ENCODE assay signal across 8 cellular contexts in the genomic region with DNA sequence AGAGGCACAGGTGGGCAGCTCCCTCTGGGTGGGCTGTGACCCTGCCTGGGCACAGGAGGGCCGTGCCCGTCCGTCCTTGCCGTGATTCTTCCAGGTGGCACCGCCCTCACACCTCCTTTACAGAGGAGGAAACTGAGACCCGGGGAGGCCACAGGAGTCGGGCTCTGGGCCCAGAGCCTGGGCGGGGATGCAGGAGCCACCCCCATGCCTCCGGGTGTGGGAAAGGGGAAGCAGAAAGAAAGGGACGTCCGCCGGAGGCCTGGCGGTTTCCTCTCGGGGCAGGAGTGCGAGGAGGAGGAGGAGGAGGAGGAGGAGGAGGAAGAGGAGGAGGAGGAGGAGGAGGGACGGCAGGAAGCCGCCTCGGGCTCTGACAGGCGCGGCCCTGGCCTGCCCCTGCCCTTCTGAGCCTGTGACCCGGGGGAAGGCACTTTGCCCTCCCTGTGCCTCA. TPM values are rescaled to one million over a fixed set of nuclear protein-coding genes. Genes with fewer than 3 reads are reported as not detected.
DNase-seq lines count a peak whose midpoint lies in the region; ATAC-seq and TF ChIP-seq lines count a peak whose summit lies in the region.

No MANE protein-coding gene starts in this region.

- DNase-seq in A673 (ENCODE audit: low spot score) (no peak), SJCRH30 (no peak), NCI-H446 treated with DMSO at 0.1 percent for 48 hours (lab: John Stamatoyannopoulos, UW) (no peak), NCI-H2196 (lab: John Stamatoyannopoulos, UW; ENCODE audit: unreplicated experiment) (no peak)

- POLR2A ChIA-PET in A673 (lab: Charles Lee; ENCODE audit: low non-redundant PET) = no interaction called here

- TF ChIP-seq CTCF in A673 (conservative IDR thresholded peaks at IDR 0.05; ENCODE audit: low read depth, low read length) = no peak
- no peak for TF ChIP-seq CTCF in liver (IDR thresholded peaks at IDR 0.05; ENCODE audit: low read depth, low read length, missing input control)

- H3K27me3 ChIP-seq in A673 (replicated peaks; ENCODE audit: insufficient read depth, low read depth, low read length, poor library complexity) (no peaks in the 10 kb centered on the region), liver (ENCODE audit: control insufficient read depth in 4 of 4, insufficient read depth in 4 of 4, low read length in 3 of 4) (no peaks in the 10 kb centered on the region), SJCRH30 (no peaks in the 10 kb centered on the region)

- peak overlapping the region; percentile 60 for H3K4me3 Mint-ChIP-seq in activated naive CD8-positive, alpha-beta T cell

- peaks cover 6% of the 10 kb centered on the region for H3K36me3 Mint-ChIP-seq in activated naive CD8-positive, alpha-beta T cell

- H3K4me1 Mint-ChIP-seq in activated naive CD8-positive, alpha-beta T cell (ENCODE audit: low read depth) = peaks cover 84% of the 10 kb centered on the region

- no peak for TF ChIP-seq RAD21 in liver (IDR thresholded peaks at IDR 0.05)

- 62% methylated on average over 19 of the region's 21 CpGs for WGBS in liver

- H3K27ac Mint-ChIP-seq in activated naive CD8-positive, alpha-beta T cell = peak overlapping the region; percentile 94

- CTCF ChIA-PET in A673 (lab: Charles Lee) = no interaction called here

- H3K9ac ChIP-seq in liver (ENCODE audit: low read depth in 1 of 2, low read length in 2 of 2) = no peak overlapping the region

- intact Hi-C loops in A673 (cut with micrococcal nuclease; ENCODE audit: unreplicated experiment) = no loop called here

- H3K9me3 ChIP-seq in A673 (ENCODE audit: low read depth, low read length, poor library complexity, severe bottlenecking) = no peaks in the 10 kb centered on the region
- no peaks in the 10 kb centered on the region for H3K9me3 ChIP-seq in KOPT-K1 (ENCODE audit: insufficient read depth, low read length, poor library complexity, severe bottlenecking)
- H3K9me3 ChIP-seq in liver (ENCODE audit: control insufficient read depth in 4 of 4, low read length in 3 of 4) = no peaks in the 10 kb centered on the region
- H3K9me3 ChIP-seq in SJCRH30 (replicated peaks) = no peaks in the 10 kb centered on the region

- H3K4me1 ChIP-seq in A673 (ENCODE audit: insufficient read depth, low read length, poor library complexity, severe bottlenecking) (peaks cover 65% of the 10 kb centered on the region), liver (ENCODE audit: control insufficient read depth in 4 of 4, insufficient read depth in 4 of 4, low read length in 3 of 4) (peaks cover 31 to 70% (median 54%) of the 10 kb centered on the region in 4 donors), SJCRH30 (no peaks in the 10 kb centered on the region)

- no TSS peak for BruUV-seq in A673 (replicated peaks; lab: Mats Ljungman, UMichigan)

- no peaks in the 10 kb centered on the region for H3K27me3 Mint-ChIP-seq in activated naive CD8-positive, alpha-beta T cell

- no peaks in the 10 kb centered on the region for H3K9me3 Mint-ChIP-seq in activated naive CD8-positive, alpha-beta T cell (ENCODE audit: low read depth)

- no peak for ATAC-seq in HG03108 (IDR thresholded peaks at IDR 0.05; ENCODE audit: unreplicated experiment)

- peak overlapping the region; percentile 59 for H3K27ac ChIP-seq in A673 (ENCODE audit: low read depth, low read length, poor library complexity, severe bottlenecking)
- peak overlapping the region; percentile 85 for H3K27ac ChIP-seq in KOPT-K1 (ENCODE audit: low read depth, low read length, poor library complexity, severe bottlenecking)
- H3K27ac ChIP-seq in liver (ENCODE audit: low read depth in 1 of 2, low read length in 2 of 2) = peak overlapping the region; percentile 92 to 94
- no peak overlapping the region for H3K27ac ChIP-seq in SJCRH30

- H3K36me3 ChIP-seq in A673 (ENCODE audit: insufficient read depth, low read length, poor library complexity, severe bottlenecking) (peaks cover 18% of the 10 kb centered on the region), KOPT-K1 (ENCODE audit: insufficient read depth, low read length) (no peaks in the 10 kb centered on the region), liver (ENCODE audit: control insufficient read depth in 4 of 4, insufficient read depth in 3 of 4, low read depth in 1 of 4, low read length in 3 of 4) (no peaks in the 10 kb centered on the region), SJCRH30 (no peaks in the 10 kb centered on the region; the same call in 1 of the 2 replicates)

- H3K4me3 ChIP-seq in A673 (ENCODE audit: low read depth, low read length, poor library complexity, severe bottlenecking) (no peak overlapping the region), liver (ENCODE audit: low read depth in 1 of 3, low read length in 3 of 3) (no peak overlapping the region), SJCRH30 (no peak overlapping the region)

TF ChIP-seq in liver, 16 proteins besides CTCF, POLR2A, EP300 and RAD21:
- no peak for TF ChIP-seq JUND (IDR thresholded peaks at IDR 0.05)
- no peak for TF ChIP-seq HNF4G (IDR thresholded peaks at IDR 0.05)
- TF ChIP-seq, protein P1, sequence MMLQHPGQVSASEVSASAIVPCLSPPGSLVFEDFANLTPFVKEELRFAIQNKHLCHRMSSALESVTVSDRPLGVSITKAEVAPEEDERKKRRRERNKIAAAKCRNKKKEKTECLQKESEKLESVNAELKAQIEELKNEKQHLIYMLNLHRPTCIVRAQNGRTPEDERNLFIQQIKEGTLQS (IDR thresholded peaks at IDR 0.05) = no peak
- TF ChIP-seq, protein P2, sequence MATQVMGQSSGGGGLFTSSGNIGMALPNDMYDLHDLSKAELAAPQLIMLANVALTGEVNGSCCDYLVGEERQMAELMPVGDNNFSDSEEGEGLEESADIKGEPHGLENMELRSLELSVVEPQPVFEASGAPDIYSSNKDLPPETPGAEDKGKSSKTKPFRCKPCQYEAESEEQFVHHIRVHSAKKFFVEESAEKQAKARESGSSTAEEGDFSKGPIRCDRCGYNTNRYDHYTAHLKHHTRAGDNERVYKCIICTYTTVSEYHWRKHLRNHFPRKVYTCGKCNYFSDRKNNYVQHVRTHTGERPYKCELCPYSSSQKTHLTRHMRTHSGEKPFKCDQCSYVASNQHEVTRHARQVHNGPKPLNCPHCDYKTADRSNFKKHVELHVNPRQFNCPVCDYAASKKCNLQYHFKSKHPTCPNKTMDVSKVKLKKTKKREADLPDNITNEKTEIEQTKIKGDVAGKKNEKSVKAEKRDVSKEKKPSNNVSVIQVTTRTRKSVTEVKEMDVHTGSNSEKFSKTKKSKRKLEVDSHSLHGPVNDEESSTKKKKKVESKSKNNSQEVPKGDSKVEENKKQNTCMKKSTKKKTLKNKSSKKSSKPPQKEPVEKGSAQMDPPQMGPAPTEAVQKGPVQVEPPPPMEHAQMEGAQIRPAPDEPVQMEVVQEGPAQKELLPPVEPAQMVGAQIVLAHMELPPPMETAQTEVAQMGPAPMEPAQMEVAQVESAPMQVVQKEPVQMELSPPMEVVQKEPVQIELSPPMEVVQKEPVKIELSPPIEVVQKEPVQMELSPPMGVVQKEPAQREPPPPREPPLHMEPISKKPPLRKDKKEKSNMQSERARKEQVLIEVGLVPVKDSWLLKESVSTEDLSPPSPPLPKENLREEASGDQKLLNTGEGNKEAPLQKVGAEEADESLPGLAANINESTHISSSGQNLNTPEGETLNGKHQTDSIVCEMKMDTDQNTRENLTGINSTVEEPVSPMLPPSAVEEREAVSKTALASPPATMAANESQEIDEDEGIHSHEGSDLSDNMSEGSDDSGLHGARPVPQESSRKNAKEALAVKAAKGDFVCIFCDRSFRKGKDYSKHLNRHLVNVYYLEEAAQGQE (IDR thresholded peaks at IDR 0.05) = no peak
- TF ChIP-seq, protein P3, sequence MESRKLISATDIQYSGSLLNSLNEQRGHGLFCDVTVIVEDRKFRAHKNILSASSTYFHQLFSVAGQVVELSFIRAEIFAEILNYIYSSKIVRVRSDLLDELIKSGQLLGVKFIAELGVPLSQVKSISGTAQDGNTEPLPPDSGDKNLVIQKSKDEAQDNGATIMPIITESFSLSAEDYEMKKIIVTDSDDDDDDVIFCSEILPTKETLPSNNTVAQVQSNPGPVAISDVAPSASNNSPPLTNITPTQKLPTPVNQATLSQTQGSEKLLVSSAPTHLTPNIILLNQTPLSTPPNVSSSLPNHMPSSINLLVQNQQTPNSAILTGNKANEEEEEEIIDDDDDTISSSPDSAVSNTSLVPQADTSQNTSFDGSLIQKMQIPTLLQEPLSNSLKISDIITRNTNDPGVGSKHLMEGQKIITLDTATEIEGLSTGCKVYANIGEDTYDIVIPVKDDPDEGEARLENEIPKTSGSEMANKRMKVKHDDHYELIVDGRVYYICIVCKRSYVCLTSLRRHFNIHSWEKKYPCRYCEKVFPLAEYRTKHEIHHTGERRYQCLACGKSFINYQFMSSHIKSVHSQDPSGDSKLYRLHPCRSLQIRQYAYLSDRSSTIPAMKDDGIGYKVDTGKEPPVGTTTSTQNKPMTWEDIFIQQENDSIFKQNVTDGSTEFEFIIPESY (IDR thresholded peaks at IDR 0.05) = no peak
- TF ChIP-seq FOXA2 (IDR thresholded peaks at IDR 0.05) = no peak
- no peak for TF ChIP-seq EGR1 (IDR thresholded peaks at IDR 0.05; ENCODE audit: low read depth in 2 of 2)
- no peak for TF ChIP-seq FOXA1 (IDR thresholded peaks at IDR 0.05)
- no peak for TF ChIP-seq NR2F2 (IDR thresholded peaks at IDR 0.05)
- no peak for TF ChIP-seq TAF1 (conservative IDR thresholded peaks at IDR 0.05)
- TF ChIP-seq HNF4A (conservative IDR thresholded peaks at IDR 0.05) = no peak
- TF ChIP-seq RXRA (IDR thresholded peaks at IDR 0.05) = no peak
- TF ChIP-seq GABPA (IDR thresholded peaks at IDR 0.05 in 1 of 2, conservative IDR thresholded peaks at IDR 0.05 in 1 of 2) = no peak
- TF ChIP-seq, protein P4, sequence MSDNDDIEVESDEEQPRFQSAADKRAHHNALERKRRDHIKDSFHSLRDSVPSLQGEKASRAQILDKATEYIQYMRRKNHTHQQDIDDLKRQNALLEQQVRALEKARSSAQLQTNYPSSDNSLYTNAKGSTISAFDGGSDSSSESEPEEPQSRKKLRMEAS (IDR thresholded peaks at IDR 0.05) = no peak
- TF ChIP-seq SP1 (IDR thresholded peaks at IDR 0.05) = no peak
- no peak for TF ChIP-seq YY1 (IDR thresholded peaks at IDR 0.05)
TF ChIP-seq in liver: peak in this region for 0.

RNA-seq across cellular contexts. Expression of a gene that starts 23.0 kb away (rescaled TPM):
- total RNA-seq in A673 (2021) (109 and 133 TPM in 2 replicates), liver (10 to 100 TPM; 10.7 to 18.7 TPM)
- 1 to 10 TPM; 4.4 to 6.9 TPM for polyA plus RNA-seq in liver
- 11.1 and 13.2 TPM in 2 replicates for total RNA-seq in SJCRH30 (2014; rRNA removed; shearing (Covaris generic))

RNA-seq across cellular contexts. Expression of a gene that starts 59.9 kb away (rescaled TPM):
- total RNA-seq in A673 (2021) (5.7 and 6.6 TPM in 2 replicates), liver (1 to 10 TPM; 2.4 to 5.7 TPM)
- 1 to 10 TPM; 2.5 to 5.4 TPM for polyA plus RNA-seq in liver
- 4.0 and 4.2 TPM in 2 replicates for total RNA-seq in SJCRH30 (2014; rRNA removed; shearing (Covaris generic))
